Comparison of ENCODE assay signal across 3 cellular contexts in the genomic region with DNA sequence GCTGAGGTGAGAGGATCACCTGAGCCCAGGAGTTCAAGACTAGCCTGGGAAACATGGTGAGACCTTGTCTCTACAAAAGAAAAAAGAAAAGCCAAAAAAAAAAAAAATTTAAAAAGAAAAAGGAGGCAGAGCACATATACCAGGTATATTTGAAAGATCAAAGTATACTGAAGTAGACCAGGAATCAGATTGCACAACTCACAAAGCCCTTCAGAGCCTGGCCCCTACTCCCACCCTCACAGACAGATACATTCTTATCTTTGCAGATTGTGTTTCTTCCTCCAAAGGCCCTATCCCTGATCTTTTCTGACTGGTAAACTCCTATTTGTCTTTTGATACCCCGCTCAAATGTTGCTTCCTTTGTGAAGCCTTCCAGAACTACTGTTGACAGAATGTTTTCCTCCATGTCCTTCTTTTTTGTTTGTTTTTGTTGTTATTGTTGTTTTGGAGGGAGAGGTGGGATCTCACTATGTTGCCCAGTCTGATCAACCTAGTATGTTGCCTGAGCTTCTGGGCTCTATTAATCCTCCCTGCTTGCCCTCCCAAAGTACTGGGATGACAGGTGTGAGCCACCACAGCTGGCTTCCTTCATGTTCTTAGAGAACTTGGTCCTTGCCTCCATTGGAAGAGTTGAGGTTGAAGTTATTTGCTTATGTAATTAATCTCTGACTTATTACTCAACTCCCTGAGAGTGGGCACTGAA.
TF ChIP-seq lines count a peak whose summit lies in the region.

No MANE protein-coding gene starts in this region.

TF ChIP-seq in IMR-90, 13 proteins besides CTCF, POLR2A, EP300 and RAD21:
- TF ChIP-seq MXI1 (IDR thresholded peaks at IDR 0.05; ENCODE audit: borderline replicate concordance, low read depth, low read length): no peak
- TF ChIP-seq FOS (IDR thresholded peaks at IDR 0.05; ENCODE audit: low read depth, low read length): no peak
- no peak for TF ChIP-seq CHD1 (IDR thresholded peaks at IDR 0.05; ENCODE audit: low read depth, low read length)
- TF ChIP-seq CEBPB (IDR thresholded peaks at IDR 0.05; ENCODE audit: low read depth, low read length): 0 out of 2 replicates have a peak, but pooled peaks have one; percentile 3

TF ChIP-seq in WTC11, 78 proteins besides CTCF, POLR2A, EP300 and RAD21:
- peak; percentile 93 for TF ChIP-seq ZNF121 (CRISPR knock-in tag; IDR thresholded peaks at IDR 0.05)
- TF ChIP-seq, protein P1, sequence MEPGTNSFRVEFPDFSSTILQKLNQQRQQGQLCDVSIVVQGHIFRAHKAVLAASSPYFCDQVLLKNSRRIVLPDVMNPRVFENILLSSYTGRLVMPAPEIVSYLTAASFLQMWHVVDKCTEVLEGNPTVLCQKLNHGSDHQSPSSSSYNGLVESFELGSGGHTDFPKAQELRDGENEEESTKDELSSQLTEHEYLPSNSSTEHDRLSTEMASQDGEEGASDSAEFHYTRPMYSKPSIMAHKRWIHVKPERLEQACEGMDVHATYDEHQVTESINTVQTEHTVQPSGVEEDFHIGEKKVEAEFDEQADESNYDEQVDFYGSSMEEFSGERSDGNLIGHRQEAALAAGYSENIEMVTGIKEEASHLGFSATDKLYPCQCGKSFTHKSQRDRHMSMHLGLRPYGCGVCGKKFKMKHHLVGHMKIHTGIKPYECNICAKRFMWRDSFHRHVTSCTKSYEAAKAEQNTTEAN (CRISPR knock-in tag; IDR thresholded peaks at IDR 0.05): no peak

TF ChIP-seq in H1, 55 proteins besides CTCF, POLR2A, EP300 and RAD21:
- no peak for TF ChIP-seq CTBP2 (IDR thresholded peaks at IDR 0.05; ENCODE audit: borderline replicate concordance, insufficient read depth, insufficient read length, low read length)
- no peak for TF ChIP-seq TCF12 (IDR thresholded peaks at IDR 0.05; ENCODE audit: low read depth, low read length)
- TF ChIP-seq BCL11A (IDR thresholded peaks at IDR 0.05; ENCODE audit: low read depth in 2 of 2, low read length in 2 of 2): no peak
- peak; percentile 46; the same call in 1 of the 2 replicates for TF ChIP-seq KDM1A (IDR thresholded peaks at IDR 0.05; ENCODE audit: borderline replicate concordance, low read length)
- TF ChIP-seq RXRA (IDR thresholded peaks at IDR 0.05; ENCODE audit: insufficient read depth, low read depth, low read length): no peak
- TF ChIP-seq KDM5A (IDR thresholded peaks at IDR 0.05; ENCODE audit: low read length): no peak
